In the genomic region with DNA sequence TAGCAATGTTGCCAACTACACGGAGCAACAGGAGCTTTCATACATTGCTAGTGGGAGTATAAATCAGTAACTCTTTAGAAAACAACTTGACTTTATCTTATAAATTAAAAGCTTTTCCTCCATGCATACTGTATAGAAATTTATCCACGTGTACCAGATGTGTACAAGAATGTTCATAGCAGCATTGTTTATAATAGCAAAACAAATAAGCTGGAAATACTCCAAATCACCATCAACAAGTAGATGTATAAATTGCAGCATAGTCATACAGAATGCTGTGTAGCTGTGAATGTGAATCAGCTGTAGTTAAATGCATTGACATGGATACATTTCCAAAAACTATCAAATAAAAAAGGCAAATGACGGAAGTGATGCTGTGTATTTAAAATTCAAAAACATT, we compare ENCODE assay signal across 22 cellular contexts.
"Had no signal": no experiment of that assay in that cellular context is flagged by ENCODE, and none has a peak within 500 bp of the region (broad histone marks: within the 10 kb centered on the region; RNA-seq: fewer than 3 reads in every experiment).

No MANE protein-coding gene starts in this region.

- H3K9me3 Mint-ChIP-seq: naive B cell; nephron; stimulated activated naive B cell treated with anti-CD40 and anti-IgM and Interleukin-4, amounts not matched to agents 10 μg/mL and 1 μg/mL and 100 μg/mL, for 72 hours; stimulated activated naive CD8-positive, alpha-beta T cell treated with anti-CD3 and anti-CD28 coated beads, Interleukin-15, amount 100 ng/mL, for 72 hours had no signal

- H3K4me3 ChIP-seq: coronary artery, heart right ventricle, psoas muscle, spleen, testis, tibial nerve, upper lobe of right lung, vagina had no signal

- H3K9me3 ChIP-seq: heart right ventricle, psoas muscle, spleen, testis, tibial nerve, upper lobe of right lung, vagina had no signal

- DNase-seq: effector CD4-positive, alpha-beta T cell; foreskin melanocyte; heart right ventricle; hypothalamus; kidney glomerular epithelial cell; mesendoderm; naive B cell; psoas muscle; retina; spleen; stimulated activated CD4-positive, alpha-beta T cell treated with anti-CD3 and anti-CD28 coated beads, Interleukin-15, amount 100 ng/mL, for 24 hours; stimulated activated CD4-positive, alpha-beta T cell treated with anti-CD3 and anti-CD28 coated beads, Interleukin-1b, Interleukin-23, amount 100 ng/mL, for 48 hours; stimulated activated CD4-positive, alpha-beta T cell treated with anti-CD3 and anti-CD28 coated beads, Interleukin-4, amount 100 ng/mL, for 24 hours; stimulated activated naive B cell treated with anti-CD40 and anti-IgM and Interleukin-4, amounts not matched to agents 10 μg/mL and 1 μg/mL and 100 μg/mL, for 72 hours; stimulated activated naive CD8-positive, alpha-beta T cell treated with anti-CD3 and anti-CD28 coated beads, Interleukin-15, amount 100 ng/mL, for 72 hours; testis; upper lobe of right lung had no signal

- H3K27me3 ChIP-seq: heart right ventricle, spleen, testis, tibial nerve, upper lobe of right lung, vagina had no signal

- H3K27ac ChIP-seq: coronary artery, heart right ventricle, parathyroid adenoma, testis, upper lobe of right lung, vagina had no signal

- H3K9ac ChIP-seq: parathyroid adenoma had no signal

- H3K4me3 Mint-ChIP-seq: stimulated activated naive B cell treated with anti-CD40 and anti-IgM and Interleukin-4, amounts not matched to agents 10 μg/mL and 1 μg/mL and 100 μg/mL, for 72 hours; stimulated activated naive CD8-positive, alpha-beta T cell treated with anti-CD3 and anti-CD28 coated beads, Interleukin-15, amount 100 ng/mL, for 72 hours had no signal

- H3K27me3 Mint-ChIP-seq: naive B cell; stimulated activated naive B cell treated with anti-CD40 and anti-IgM and Interleukin-4, amounts not matched to agents 10 μg/mL and 1 μg/mL and 100 μg/mL, for 72 hours; stimulated activated naive CD8-positive, alpha-beta T cell treated with anti-CD3 and anti-CD28 coated beads, Interleukin-15, amount 100 ng/mL, for 72 hours had no signal

- H3K27ac Mint-ChIP-seq: nephron had no signal

- H2AFZ ChIP-seq: parathyroid adenoma had no signal
